10 cellular contexts compared by ENCODE assay signal in genomic region chr1:218498061-218498938, GRCh38.
A peak's percentile ranks its signal among the peaks of the same experiment; 100 is the strongest.
DNase-seq lines count a peak whose midpoint lies in the region; ATAC-seq and TF ChIP-seq lines count a peak whose summit lies in the region.
"Had no signal": no experiment of that assay in that cellular context is flagged by ENCODE, and none has a peak within 500 bp of the region (broad histone marks: within the 10 kb centered on the region; RNA-seq: fewer than 3 reads in every experiment).

No MANE protein-coding gene starts in this region.

- TF ChIP-seq CTCF in colonic mucosa (IDR thresholded peaks at IDR 0.05): no peak

- WGBS in mesendoderm (ENCODE audit: extremely low coverage, insufficient coverage, low lambda C conversion rate): no CpG with 5 or more reads among the region's 8 CpGs
- WGBS in aorta, 2 donors: 4 to 7% methylated on average over 8 of the region's 8 CpGs

- no peak overlapping the region for H3K4me3 Mint-ChIP-seq in stimulated activated effector memory CD8-positive, alpha-beta T cell treated with anti-CD3 and anti-CD28 coated beads, Interleukin-12 subunit alpha, Interleukin-12 subunit beta, amount 100 ng/mL, for 72 hours
- H3K4me3 Mint-ChIP-seq: activated T-cell treated with anti-CD3 and anti-CD28 coated beads, Interleukin-2, amount 50 U/mL, for 4 hours had no signal

- no peak overlapping the region for H4K5ac ChIP-seq in mesendoderm (ENCODE audit: low read length)

- no peaks in the 10 kb centered on the region for H3K79me1 ChIP-seq in mesendoderm (ENCODE audit: low read length)

- intact Hi-C loops in colonic mucosa (cut with DNase I): no loop called here
- intact Hi-C loops in aorta (cut with DNase I): loop anchor here (5.0 to 10.0 kb wide), 6 partner anchors 36 to 807 kb away; partner anchors contain the start of genes TGFB2 (in 2 of the 2) and LYPLAL1 (in 1 of the 2)

- H3K9ac ChIP-seq in colonic mucosa (ENCODE audit: low read depth in 2 of 2, low read length in 2 of 2) (peak overlapping the region in 1 of 2 donors; percentile 9), mesendoderm (ENCODE audit: low read length) (no peak overlapping the region)

- H3K9me3 Mint-ChIP-seq in stimulated activated effector memory CD8-positive, alpha-beta T cell treated with anti-CD3 and anti-CD28 coated beads, Interleukin-12 subunit alpha, Interleukin-12 subunit beta, amount 100 ng/mL, for 72 hours: no peaks in the 10 kb centered on the region
- H3K9me3 Mint-ChIP-seq: activated T-cell treated with anti-CD3 and anti-CD28 coated beads, Interleukin-2, amount 50 U/mL, for 4 hours had no signal

- peak overlapping the region; percentile 82 for H3K18ac ChIP-seq in mesendoderm (ENCODE audit: low read length)

- H3K4me1 ChIP-seq in colonic mucosa (no peaks in the 10 kb centered on the region), mesendoderm (ENCODE audit: control insufficient read depth, low read depth, low read length) (peaks cover 9% of the 10 kb centered on the region), aorta (ENCODE audit: control insufficient read depth in 1 of 2, insufficient read depth in 2 of 2, low read length in 2 of 2) (peaks cover 9 to 10% of the 10 kb centered on the region in 2 donors)

- H2BK5ac ChIP-seq in mesendoderm (ENCODE audit: low read length): peak overlapping the region; percentile 54

- H4K8ac ChIP-seq in mesendoderm (ENCODE audit: low read depth, low read length): peak overlapping the region; percentile 86

- H3K9me3 ChIP-seq in colonic mucosa (no peaks in the 10 kb centered on the region), aorta (ENCODE audit: control insufficient read depth, low read length) (no peaks in the 10 kb centered on the region)
- H3K9me3 ChIP-seq: BLaER1 treated with 17β-estradiol and CSF1 and Interleukin-3, amounts not matched to agents 10 nM and 100 nM had no signal

- H2BK15ac ChIP-seq in mesendoderm (replicated peaks; ENCODE audit: low read depth): peak overlapping the region; percentile 64

- no peak overlapping the region for H3K4me2 ChIP-seq in mesendoderm (ENCODE audit: low read length)

- H3K27me3 ChIP-seq in colonic mucosa (no peaks in the 10 kb centered on the region), mesendoderm (ENCODE audit: insufficient read depth, low read length, poor library complexity) (no peaks in the 10 kb centered on the region), aorta (ENCODE audit: control insufficient read depth in 1 of 2, insufficient read depth in 2 of 2, low read length in 1 of 2) (no peaks in the 10 kb centered on the region)
- H3K27me3 ChIP-seq: BLaER1 treated with 17β-estradiol and CSF1 and Interleukin-3, amounts not matched to agents 10 nM and 100 nM had no signal

- H3K4me1 Mint-ChIP-seq in stimulated activated effector memory CD8-positive, alpha-beta T cell treated with anti-CD3 and anti-CD28 coated beads, Interleukin-12 subunit alpha, Interleukin-12 subunit beta, amount 100 ng/mL, for 72 hours: no peaks in the 10 kb centered on the region

- no peak overlapping the region for H3K27ac Mint-ChIP-seq in stimulated activated effector memory CD8-positive, alpha-beta T cell treated with anti-CD3 and anti-CD28 coated beads, Interleukin-12 subunit alpha, Interleukin-12 subunit beta, amount 100 ng/mL, for 72 hours

- H3K79me2 ChIP-seq in mesendoderm (ENCODE audit: control insufficient read depth, insufficient read depth, low read length): no peaks in the 10 kb centered on the region

- DNase-seq in SIG-M5 treated with dmso at 0.1 percent for 504 hours (lab: John Stamatoyannopoulos, UW; ENCODE audit: unreplicated experiment) (peak; percentile 57), SIG-M5 (lab: John Stamatoyannopoulos, UW) (no peak), colonic mucosa (no peak), mesendoderm (peak; percentile 76), aorta (no peak), NCI-H2227 (lab: John Stamatoyannopoulos, UW; ENCODE audit: unreplicated experiment) (no peak), activated gamma-delta T cell (lab: John Stamatoyannopoulos, UW) (no peak)
- no peak for DNase-seq in stimulated activated effector memory CD8-positive, alpha-beta T cell treated with anti-CD3 and anti-CD28 coated beads, Interleukin-12 subunit alpha, Interleukin-12 subunit beta, amount 100 ng/mL, for 72 hours (ENCODE audit: low spot score in 2 of 2)
- DNase-seq: activated T-cell treated with anti-CD3 and anti-CD28 coated beads, Interleukin-2, amount 50 U/mL, for 4 hours had no signal

- H2AK5ac ChIP-seq in mesendoderm (ENCODE audit: low read length): no peak overlapping the region

- peak overlapping the region; percentile 42 for H3K27ac ChIP-seq in colonic mucosa
- H3K27ac ChIP-seq in mesendoderm (ENCODE audit: low read depth, low read length): peak overlapping the region; percentile 23
- peak overlapping the region; percentile 61 to 80 for H3K27ac ChIP-seq in aorta (ENCODE audit: low read depth in 1 of 2, low read length in 2 of 2)
- H3K27ac ChIP-seq: BLaER1 treated with 17β-estradiol and CSF1 and Interleukin-3, amounts not matched to agents 10 nM and 100 nM had no signal

- H3K4ac ChIP-seq in mesendoderm (ENCODE audit: low read depth, low read length): no peak overlapping the region

- H3K23ac ChIP-seq in mesendoderm (ENCODE audit: low read length): peak overlapping the region; percentile 18

- peak; percentile 40 for ATAC-seq in aorta (ENCODE audit: low FRiP score)
- ATAC-seq in stimulated activated effector memory CD8-positive, alpha-beta T cell treated with anti-CD3 and anti-CD28 coated beads, Interleukin-12 subunit alpha, Interleukin-12 subunit beta, amount 100 ng/mL, for 72 hours: no peak
- ATAC-seq: activated T-cell treated with anti-CD3 and anti-CD28 coated beads, Interleukin-2, amount 50 U/mL, for 4 hours had no signal

- H3K4me3 ChIP-seq in colonic mucosa (no peak overlapping the region), mesendoderm (ENCODE audit: low read length) (no peak overlapping the region), aorta (ENCODE audit: low read length in 2 of 2) (peak overlapping the region; percentile 22 to 61)

- H3K36me3 ChIP-seq in colonic mucosa (no peaks in the 10 kb centered on the region), mesendoderm (ENCODE audit: control insufficient read depth, insufficient read depth, low read length) (no peaks in the 10 kb centered on the region), aorta (ENCODE audit: control insufficient read depth in 1 of 2, insufficient read depth in 2 of 2, low read length in 1 of 2) (no peaks in the 10 kb centered on the region)
- H3K36me3 ChIP-seq: BLaER1 treated with 17β-estradiol and CSF1 and Interleukin-3, amounts not matched to agents 10 nM and 100 nM had no signal

- no peaks in the 10 kb centered on the region for H3K36me3 Mint-ChIP-seq in stimulated activated effector memory CD8-positive, alpha-beta T cell treated with anti-CD3 and anti-CD28 coated beads, Interleukin-12 subunit alpha, Interleukin-12 subunit beta, amount 100 ng/mL, for 72 hours

- H2BK120ac ChIP-seq in mesendoderm (ENCODE audit: low read depth, low read length): peak overlapping the region; percentile 4

- H3K56ac ChIP-seq in mesendoderm (ENCODE audit: low read length): peak overlapping the region; percentile 57

Comparison
In these comparisons a context has a peak if more than half of its experiments do, and no peak if none do; other contexts are left out.
1. DNase-seq: peak in SIG-M5 treated with dmso at 0.1 percent for 504 hours (single experiment) and mesendoderm (single experiment); none in SIG-M5 (single experiment), colonic mucosa (single experiment), aorta (0 of 2), NCI-H2227 (single experiment), stimulated activated effector memory CD8-positive, alpha-beta T cell treated with anti-CD3 and anti-CD28 coated beads, Interleukin-12 subunit alpha, Interleukin-12 subunit beta, amount 100 ng/mL, for 72 hours (0 of 2) and activated gamma-delta T cell (single experiment).
2. H3K4me3 ChIP-seq: peak in aorta (2 of 2); none in colonic mucosa (single experiment) and mesendoderm (single experiment).
3. Peak in every context shown above with its lines, with median percentiles within 50 percentile points of each other: H3K27ac ChIP-seq.